22 cellular contexts compared by ENCODE assay signal in the genomic region with DNA sequence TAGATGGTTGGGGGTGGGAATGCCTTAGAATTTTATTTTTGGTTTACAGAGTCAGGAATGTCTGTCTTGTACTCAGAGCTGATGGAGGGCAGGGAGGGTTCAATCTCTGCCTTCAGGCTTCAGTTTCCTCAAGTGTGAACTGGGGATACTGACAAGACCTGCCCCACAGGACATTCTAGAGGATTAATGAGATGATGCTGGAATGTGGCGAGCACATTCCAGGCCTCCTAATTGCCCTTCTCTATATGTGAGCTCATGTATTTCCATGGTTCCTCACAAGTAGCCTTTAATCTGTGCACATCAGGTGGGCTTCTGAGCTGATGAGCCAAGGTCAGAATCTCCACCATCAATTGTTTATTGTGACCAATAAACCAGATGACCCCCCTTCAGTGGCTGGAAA.
A peak's percentile ranks its signal among the peaks of the same experiment; 100 is the strongest.
DNase-seq lines count a peak whose midpoint lies in the region; ATAC-seq and TF ChIP-seq lines count a peak whose summit lies in the region.
"Had no signal": no experiment of that assay in that cellular context is flagged by ENCODE, and none has a peak within 500 bp of the region (broad histone marks: within the 10 kb centered on the region; RNA-seq: fewer than 3 reads in every experiment).

No MANE protein-coding gene starts in this region.

- H3K4me3 Mint-ChIP-seq in WTC11 = no peak overlapping the region
- H3K4me3 Mint-ChIP-seq: CD14-positive monocyte; CD4-positive, alpha-beta T cell; CD8-positive, alpha-beta memory T cell; GM23338 had no signal

- no peaks in the 10 kb centered on the region for H3K36me3 ChIP-seq in right atrium auricular region
- H3K36me3 ChIP-seq: BE2C; BLaER1 treated with 17β-estradiol and CSF1 and Interleukin-3, amounts not matched to agents 10 nM and 100 nM; HAP-1 had no signal

- H3K9me3 ChIP-seq in right atrium auricular region = no peaks in the 10 kb centered on the region
- H3K9me3 ChIP-seq: A549, BE2C, HAP-1 had no signal

- H3K36me3 Mint-ChIP-seq in WTC11 = peaks cover 7% of the 10 kb centered on the region
- H3K36me3 Mint-ChIP-seq: CD14-positive monocyte; CD8-positive, alpha-beta memory T cell had no signal

- CTCF ChIA-PET in WTC11 (lab: Charles Lee) = no interaction called here

- no peaks in the 10 kb centered on the region for H3K27me3 ChIP-seq in right atrium auricular region
- H3K27me3 ChIP-seq: BE2C; BLaER1 treated with 17β-estradiol and CSF1 and Interleukin-3, amounts not matched to agents 10 nM and 100 nM had no signal

- no peak for DNase-seq in WTC11 (ENCODE audit: low spot score)
- DNase-seq in islet precursor cell = peak; percentile 38
- peak; percentile 3 for DNase-seq in renal cortical epithelial cell (ENCODE audit: low read depth)
- no peak for DNase-seq in right atrium auricular region (ENCODE audit: low spot score)
- DNase-seq in pons (ENCODE audit: low spot score) = no peak
- DNase-seq: 8988T; ACHN; AML-193; BE2C; CD4-positive, alpha-beta T cell; CD8-positive, alpha-beta memory T cell; DMS 273 treated with DMSO at 0.1 percent for 48 hours; DMS79; EL; GDM1 had no signal

- 0 out of 2 replicates have a peak, but pooled peaks have one; percentile 34 for ATAC-seq in WTC11
- ATAC-seq in GM21526 (IDR thresholded peaks at IDR 0.05; ENCODE audit: low FRiP score, unreplicated experiment) = no peak
- ATAC-seq: A549, GM12878, GM23338 had no signal

- peaks cover 3% of the 10 kb centered on the region; the same call in 1 of the 2 replicates for H3K4me1 Mint-ChIP-seq in WTC11
- H3K4me1 Mint-ChIP-seq: CD14-positive monocyte; CD8-positive, alpha-beta memory T cell; GM23338 had no signal

- H3K27ac Mint-ChIP-seq in WTC11 = no peak overlapping the region
- H3K27ac Mint-ChIP-seq: CD14-positive monocyte; CD4-positive, alpha-beta T cell; CD8-positive, alpha-beta memory T cell; GM23338 had no signal

- TF ChIP-seq CTCF in WTC11 (IDR thresholded peaks at IDR 0.05) (no peak), right atrium auricular region (IDR thresholded peaks at IDR 0.05) (no peak)

- no peak overlapping the region for H3K4me3 ChIP-seq in right atrium auricular region
- H3K4me3 ChIP-seq: A549; BLaER1 treated with 17β-estradiol and CSF1 and Interleukin-3, amounts not matched to agents 10 nM and 100 nM; GM12878; GM23338; HAP-1 had no signal

- H3K9me3 Mint-ChIP-seq in WTC11 = peaks cover 33% of the 10 kb centered on the region

- H3K27ac ChIP-seq in right atrium auricular region = peak overlapping the region in 1 of 2 donors; percentile 77
- H3K27ac ChIP-seq: A549; BLaER1 treated with 17β-estradiol and CSF1 and Interleukin-3, amounts not matched to agents 10 nM and 100 nM had no signal

- peaks cover 0 to 25% of the 10 kb centered on the region in 2 donors for H3K4me1 ChIP-seq in right atrium auricular region
- H3K4me1 ChIP-seq: BE2C, HAP-1 had no signal

- POLR2A ChIA-PET in WTC11 (lab: Charles Lee) = no interaction called here

- H3K27me3 Mint-ChIP-seq in WTC11 (ENCODE audit: low read depth) = no peaks in the 10 kb centered on the region; the same call in 1 of the 2 replicates
- H3K27me3 Mint-ChIP-seq: CD4-positive, alpha-beta T cell had no signal

TF ChIP-seq in WTC11, 78 proteins besides CTCF, POLR2A, EP300 and RAD21:
- no peak for TF ChIP-seq PRRX2 (CRISPR knock-in tag; IDR thresholded peaks at IDR 0.05)
- TF ChIP-seq MYBL2 (CRISPR knock-in tag; IDR thresholded peaks at IDR 0.05) = no peak

Comparison
In these comparisons a context has a peak if more than half of its experiments do, and no peak if none do; other contexts are left out.
1. DNase-seq: peak in islet precursor cell (single experiment) and renal cortical epithelial cell (single experiment); none in WTC11 (single experiment), right atrium auricular region (single experiment) and pons (single experiment).